ENCODE assay signal across 1 cellular context in genomic region chr9:38488156-38488698, GRCh38.
TF ChIP-seq lines count a peak whose summit lies in the region.

No MANE protein-coding gene starts in this region.

TF ChIP-seq in K562, 482 proteins besides CTCF, POLR2A, EP300 and RAD21:
- TF ChIP-seq RBM25 (IDR thresholded peaks at IDR 0.05; ENCODE audit: low read depth, low read length, severe bottlenecking) (peak; percentile 60), TFAM (CRISPR knock-in tag; conservative IDR thresholded peaks at IDR 0.05) (no peak)
